ENCODE assay signal across 15 cellular contexts in genomic region chr9:115522928-115523327, GRCh38.
DNase-seq lines count a peak whose midpoint lies in the region; ATAC-seq and TF ChIP-seq lines count a peak whose summit lies in the region.
"Had no signal": no experiment of that assay in that cellular context is flagged by ENCODE, and none has a peak within 500 bp of the region (broad histone marks: within the 10 kb centered on the region; RNA-seq: fewer than 3 reads in every experiment).

No MANE protein-coding gene starts in this region.

- H3K4me3 ChIP-seq in SJCRH30 (no peak overlapping the region), mesendoderm (ENCODE audit: low read length) (no peak overlapping the region), ovary (no peak overlapping the region)
- H3K4me3 ChIP-seq: BLaER1 had no signal

- H3K4me2 ChIP-seq in mesendoderm (ENCODE audit: low read length): no peak overlapping the region
- H3K4me2 ChIP-seq: BLaER1 had no signal

- H2AK5ac ChIP-seq in mesendoderm (ENCODE audit: low read length): no peak overlapping the region

- intact Hi-C loops in left cardiac atrium (cut with DNase I): loop anchor here in 1 of 2 donors (10.0 kb wide), 1 partner anchor 858 kb away; no protein-coding TSS in a partner anchor
- intact Hi-C loops in ovary (cut with DNase I): no loop called here
- intact Hi-C loops in left ventricle myocardium superior (cut with micrococcal nuclease): no loop called here

- ATAC-seq in left cardiac atrium: no peak
- ATAC-seq in left ventricle myocardium superior: no peak

- no peak overlapping the region for H3K4ac ChIP-seq in mesendoderm (ENCODE audit: low read depth, low read length)

- TF ChIP-seq EP300 in ovary (IDR thresholded peaks at IDR 0.05): no peak

- no peak overlapping the region for H3K56ac ChIP-seq in mesendoderm (ENCODE audit: low read length)

- no peak for TF ChIP-seq POLR2A in ovary (IDR thresholded peaks at IDR 0.05)

- H3K27me3 ChIP-seq in SJCRH30: no peaks in the 10 kb centered on the region
- no peaks in the 10 kb centered on the region for H3K27me3 ChIP-seq in mesendoderm (ENCODE audit: insufficient read depth, low read length, poor library complexity)
- H3K27me3 ChIP-seq in ovary: no peaks in the 10 kb centered on the region
- H3K27me3 ChIP-seq: BLaER1 had no signal

- H3K4me1 ChIP-seq in SJCRH30 (peaks cover 32% of the 10 kb centered on the region), mesendoderm (ENCODE audit: control insufficient read depth, low read depth, low read length) (no peaks in the 10 kb centered on the region), ovary (ENCODE audit: insufficient read depth) (no peaks in the 10 kb centered on the region)
- H3K4me1 ChIP-seq: BLaER1, Caco-2 had no signal

- H3K36me3 ChIP-seq in SJCRH30 (no peaks in the 10 kb centered on the region), mesendoderm (ENCODE audit: control insufficient read depth, insufficient read depth, low read length) (no peaks in the 10 kb centered on the region), ovary (no peaks in the 10 kb centered on the region)
- H3K36me3 ChIP-seq: BLaER1 had no signal

- H3K79me2 ChIP-seq in mesendoderm (ENCODE audit: control insufficient read depth, insufficient read depth, low read length): no peaks in the 10 kb centered on the region

- H4K8ac ChIP-seq in mesendoderm (ENCODE audit: low read depth, low read length): no peak overlapping the region

- TF ChIP-seq CTCF in ovary (IDR thresholded peaks at IDR 0.05): no peak

- H3K18ac ChIP-seq in mesendoderm (ENCODE audit: low read length): peak overlapping the region; percentile 65

- WGBS in mesendoderm (ENCODE audit: extremely low coverage, insufficient coverage, low lambda C conversion rate): no CpG with 5 or more reads among the region's 4 CpGs
- 85 to 92% (median 86%) methylated on average over 4 of the region's 4 CpGs for WGBS in ovary, 3 donors

- H2BK5ac ChIP-seq in mesendoderm (ENCODE audit: low read length): no peak overlapping the region

- H3K23ac ChIP-seq in mesendoderm (ENCODE audit: low read length): no peak overlapping the region

- no peak overlapping the region for H3K9ac ChIP-seq in mesendoderm (ENCODE audit: low read length)
- H3K9ac ChIP-seq: BLaER1 had no signal

- H3K27ac ChIP-seq in SJCRH30: peak overlapping the region; percentile 74
- no peak overlapping the region for H3K27ac ChIP-seq in mesendoderm (ENCODE audit: low read depth, low read length)
- no peak overlapping the region for H3K27ac ChIP-seq in ovary
- H3K27ac ChIP-seq: BLaER1 had no signal

- H2BK15ac ChIP-seq in mesendoderm (replicated peaks; ENCODE audit: low read depth): no peak overlapping the region

- H4K5ac ChIP-seq in mesendoderm (ENCODE audit: low read length): no peak overlapping the region

- no peaks in the 10 kb centered on the region for H3K79me1 ChIP-seq in mesendoderm (ENCODE audit: low read length)

- DNase-seq in NCI-H1694 treated with DMSO at 0.1 percent for 48 hours (lab: John Stamatoyannopoulos, UW) (peak; percentile 2), NCI-H1694 (lab: John Stamatoyannopoulos, UW) (no peak), LHCN-M2 (ENCODE audit: low read depth) (peak; percentile 58), SJCRH30 (peak; percentile 92 to 97), mesendoderm (peak; percentile 49), left cardiac atrium (no peak), ovary (no peak), left ventricle myocardium superior (no peak)
- DNase-seq: 8988T; AML-193; Caco-2; CD8-positive, alpha-beta memory T cell; HCEC 1CT; HFFc6 had no signal

- no peaks in the 10 kb centered on the region; the same call in 1 of the 2 replicates for H3K9me3 ChIP-seq in SJCRH30 (replicated peaks)
- H3K9me3 ChIP-seq in ovary: no peaks in the 10 kb centered on the region
- H3K9me3 ChIP-seq: BLaER1, Caco-2 had no signal

- H2BK120ac ChIP-seq in mesendoderm (ENCODE audit: low read depth, low read length): no peak overlapping the region

Comparison
In these comparisons a context has a peak if more than half of its experiments do, and no peak if none do; other contexts are left out.
1. DNase-seq: peak in NCI-H1694 treated with DMSO at 0.1 percent for 48 hours (single experiment), LHCN-M2 (single experiment), SJCRH30 (2 of 2) and mesendoderm (single experiment); none in NCI-H1694 (single experiment), left cardiac atrium (single experiment), ovary (0 of 5) and left ventricle myocardium superior (single experiment).